Comparison of ENCODE assay signal across 28 cellular contexts in genomic region chr14:58740584-58740983, GRCh38.
DNase-seq lines count a peak whose midpoint lies in the region; ATAC-seq, FAIRE-seq and TF ChIP-seq lines count a peak whose summit lies in the region.
"Had no signal": no experiment of that assay in that cellular context is flagged by ENCODE, and none has a peak within 500 bp of the region (broad histone marks: within the 10 kb centered on the region; RNA-seq: fewer than 3 reads in every experiment).

No MANE protein-coding gene starts in this region.

- no peak overlapping the region for H3K4me3 ChIP-seq in neural progenitor cell
- H3K4me3 ChIP-seq in suprapubic skin: no peak overlapping the region
- H3K4me3 ChIP-seq in upper lobe of right lung: no peak overlapping the region
- H3K4me3 ChIP-seq: dorsolateral prefrontal cortex, gastrocnemius medialis, vagina had no signal

- H3K27me3 ChIP-seq in neural progenitor cell: no peaks in the 10 kb centered on the region
- no peaks in the 10 kb centered on the region for H3K27me3 ChIP-seq in suprapubic skin
- no peaks in the 10 kb centered on the region for H3K27me3 ChIP-seq in upper lobe of right lung
- H3K27me3 ChIP-seq: dorsolateral prefrontal cortex, gastrocnemius medialis, vagina had no signal

- H3K9me3 Mint-ChIP-seq in neural progenitor cell: no peaks in the 10 kb centered on the region
- H3K9me3 Mint-ChIP-seq: activated CD4-positive, alpha-beta memory T cell treated with anti-CD3 and anti-CD28 coated beads for 36 hours; activated naive CD4-positive, alpha-beta T cell treated with anti-CD3 and anti-CD28 coated beads, Interleukin-2, amount 50 U/mL, for 72 hours; central memory CD8-positive, alpha-beta T cell had no signal

- no peak overlapping the region for H3K27ac ChIP-seq in neural progenitor cell
- peak overlapping the region; percentile 11 for H3K27ac ChIP-seq in suprapubic skin
- no peak overlapping the region for H3K27ac ChIP-seq in upper lobe of right lung
- H3K27ac ChIP-seq: gastrocnemius medialis, vagina had no signal

- H3K27me3 Mint-ChIP-seq in neural progenitor cell (ENCODE audit: insufficient read depth, low read depth): peaks cover 2% of the 10 kb centered on the region

- ATAC-seq in GM21526 (IDR thresholded peaks at IDR 0.05; ENCODE audit: low FRiP score, unreplicated experiment) (no peak), GM18873 (IDR thresholded peaks at IDR 0.05; ENCODE audit: low FRiP score, unreplicated experiment) (no peak), upper lobe of right lung (no peak)
- ATAC-seq: activated naive CD4-positive, alpha-beta T cell treated with anti-CD3 and anti-CD28 coated beads, Interleukin-2, amount 50 U/mL, for 72 hours; gastrocnemius medialis; HCT116; left lobe of liver had no signal

- H3K27ac Mint-ChIP-seq in neural progenitor cell: peak overlapping the region; percentile 4
- H3K27ac Mint-ChIP-seq: activated CD4-positive, alpha-beta memory T cell treated with anti-CD3 and anti-CD28 coated beads for 36 hours; activated naive CD4-positive, alpha-beta T cell treated with anti-CD3 and anti-CD28 coated beads, Interleukin-2, amount 50 U/mL, for 72 hours; B cell had no signal

- DNase-seq in GM18507 (ENCODE audit: extremely low spot score, insufficient read length, low read depth) (no peak), cerebellar cortex (ENCODE audit: low spot score) (peak; percentile 18), neural progenitor cell (ENCODE audit: low spot score) (no peak), suprapubic skin (ENCODE audit: low spot score in 2 of 2) (no peak), Kasumi-1 (lab: John Stamatoyannopoulos, UW) (no peak), upper lobe of right lung (no peak)
- DNase-seq: activated CD4-positive, alpha-beta memory T cell treated with anti-CD3 and anti-CD28 coated beads for 36 hours; activated CD4-positive, CD25-positive, alpha-beta regulatory T cell; gastrocnemius medialis; KBM-7; mesendoderm; MM.1S; NCI-H1417; NCI-H2081; NCI-H748 treated with DMSO at 0.1 percent for 48 hours; occipital lobe; stimulated activated CD4-positive, alpha-beta T cell treated with anti-CD3 and anti-CD28 coated beads, Interleukin-2, amount 100 ng/mL, for 24 hours had no signal

- no peak overlapping the region for H3K9ac ChIP-seq in neural progenitor cell

- no peaks in the 10 kb centered on the region for H3K36me3 ChIP-seq in neural progenitor cell
- no peaks in the 10 kb centered on the region for H3K36me3 ChIP-seq in suprapubic skin
- no peaks in the 10 kb centered on the region for H3K36me3 ChIP-seq in upper lobe of right lung
- H3K36me3 ChIP-seq: gastrocnemius medialis, vagina had no signal

- H3K79me2 ChIP-seq in neural progenitor cell (ENCODE audit: low read depth): no peaks in the 10 kb centered on the region

- H3F3A ChIP-seq in neural progenitor cell (ENCODE audit: low read depth): no peaks in the 10 kb centered on the region

- no peaks in the 10 kb centered on the region for H3K36me3 Mint-ChIP-seq in neural progenitor cell
- H3K36me3 Mint-ChIP-seq: activated CD4-positive, alpha-beta memory T cell treated with anti-CD3 and anti-CD28 coated beads for 36 hours; activated naive CD4-positive, alpha-beta T cell treated with anti-CD3 and anti-CD28 coated beads, Interleukin-2, amount 50 U/mL, for 72 hours had no signal

- H4K20me1 ChIP-seq in neural progenitor cell (ENCODE audit: low read depth): no peaks in the 10 kb centered on the region

- WGBS in suprapubic skin: 47% methylated on average over 3 of the region's 3 CpGs

- intact Hi-C loops in upper lobe of right lung (cut with DNase I): no loop called here

- no peak for TF ChIP-seq EP300 in suprapubic skin (IDR thresholded peaks at IDR 0.05)

- TF ChIP-seq POLR2A in suprapubic skin (IDR thresholded peaks at IDR 0.05): no peak

- H3K4me3 Mint-ChIP-seq in neural progenitor cell: no peak overlapping the region
- H3K4me3 Mint-ChIP-seq: activated CD4-positive, alpha-beta memory T cell treated with anti-CD3 and anti-CD28 coated beads for 36 hours; B cell; central memory CD8-positive, alpha-beta T cell had no signal

- no peaks in the 10 kb centered on the region for H3K9me3 ChIP-seq in neural progenitor cell (ENCODE audit: low read depth)
- H3K9me3 ChIP-seq in suprapubic skin: no peaks in the 10 kb centered on the region
- no peaks in the 10 kb centered on the region for H3K9me3 ChIP-seq in upper lobe of right lung
- H3K9me3 ChIP-seq: gastrocnemius medialis, vagina had no signal

- TF ChIP-seq CTCF in neural progenitor cell (IDR thresholded peaks at IDR 0.05): no peak
- no peak for TF ChIP-seq CTCF in suprapubic skin (IDR thresholded peaks at IDR 0.05)
- TF ChIP-seq CTCF in upper lobe of right lung (IDR thresholded peaks at IDR 0.05): no peak

- H3K4me2 ChIP-seq in neural progenitor cell: no peak overlapping the region

- peak; percentile 31 for FAIRE-seq in GM18507 (lab: Jason Lieb, UNC)
- FAIRE-seq: G401.6, RCC 7860 had no signal

- H2AFZ ChIP-seq in neural progenitor cell (replicated peaks): no peak overlapping the region

- H3K4me1 ChIP-seq in neural progenitor cell (peaks cover 12% of the 10 kb centered on the region), suprapubic skin (no peaks in the 10 kb centered on the region), upper lobe of right lung (peaks cover 6% of the 10 kb centered on the region)
- H3K4me1 ChIP-seq: gastrocnemius medialis, vagina had no signal

- H3K4me1 Mint-ChIP-seq in neural progenitor cell: peaks cover 20% of the 10 kb centered on the region
- H3K4me1 Mint-ChIP-seq: B cell; central memory CD8-positive, alpha-beta T cell had no signal
